ENCODE assay signal across 14 cellular contexts in the genomic region with DNA sequence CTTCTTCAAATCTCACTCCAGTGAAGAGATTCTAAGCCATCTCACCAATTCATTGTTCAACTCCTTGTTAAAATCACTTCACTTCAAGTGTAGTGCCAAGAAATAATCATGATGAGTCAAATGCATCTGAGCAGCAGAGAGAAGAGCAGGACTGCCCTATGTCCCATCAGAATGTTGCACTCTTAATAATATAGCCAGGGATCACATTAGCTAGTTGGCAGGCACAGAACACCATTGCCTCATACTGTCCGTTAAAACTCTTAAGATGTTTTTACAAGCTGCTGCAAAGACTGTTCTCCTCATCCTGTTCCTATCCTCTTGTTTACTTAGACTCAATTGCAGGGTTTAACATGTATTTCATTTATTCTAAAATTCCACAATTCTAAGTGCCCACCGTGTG.
A peak's percentile ranks its signal among the peaks of the same experiment; 100 is the strongest.
DNase-seq lines count a peak whose midpoint lies in the region; ATAC-seq, FAIRE-seq and TF ChIP-seq lines count a peak whose summit lies in the region.
"Had no signal": no experiment of that assay in that cellular context is flagged by ENCODE, and none has a peak within 500 bp of the region (broad histone marks: within the 10 kb centered on the region; RNA-seq: fewer than 3 reads in every experiment).

No MANE protein-coding gene starts in this region.

- 82 to 91% (median 85%) methylated on average over 2 of the region's 2 CpGs for WGBS in spleen, 5 donors

- intact Hi-C loops in left ventricle myocardium superior (cut with micrococcal nuclease) (no loop called here), spleen (cut with DNase I; ENCODE audit: low total_unique reads) (no loop called here), kidney (cut with DNase I) (no loop called here)

- no peak overlapping the region for H3K4me3 ChIP-seq in SJCRH30
- no peak overlapping the region for H3K4me3 ChIP-seq in spleen
- no peak overlapping the region for H3K4me3 ChIP-seq in kidney (ENCODE audit: low read length in 2 of 2)
- H3K4me3 ChIP-seq: dorsolateral prefrontal cortex had no signal

- H3K4me3 Mint-ChIP-seq in HFFc6: no peak overlapping the region
- H3K4me3 Mint-ChIP-seq: naive B cell had no signal

- H3K9me3 Mint-ChIP-seq in HFFc6: peaks cover 4% of the 10 kb centered on the region; the same call in 1 of the 2 replicates

- no peak for FAIRE-seq in kidney (lab: Jason Lieb, UNC)

- DNase-seq in HFFc6: peak; percentile 15
- peak; percentile 61 for DNase-seq in brain pericyte (ENCODE audit: low read depth, low spot score)
- DNase-seq in left ventricle myocardium superior: no peak
- peak; percentile 91 for DNase-seq in stromal cell of bone marrow (ENCODE audit: low read depth)
- DNase-seq in SJCRH30: no peak
- DNase-seq in effector CD8-positive, alpha-beta T cell (lab: John Stamatoyannopoulos, UW): no peak
- no peak for DNase-seq in spleen
- DNase-seq in kidney: no peak
- DNase-seq: activated T-cell treated with anti-CD3 and anti-CD28 coated beads for 4 hours, dorsolateral prefrontal cortex, MV-4-11, naive B cell, OCI-M1, retina had no signal

- H3K27ac ChIP-seq in SJCRH30 (no peak overlapping the region), spleen (no peak overlapping the region), kidney (ENCODE audit: low read depth in 2 of 2, low read length in 2 of 2) (no peak overlapping the region)
- H3K27ac ChIP-seq: dorsolateral prefrontal cortex had no signal

- H3K4me1 ChIP-seq in SJCRH30: no peaks in the 10 kb centered on the region
- no peaks in the 10 kb centered on the region for H3K4me1 ChIP-seq in spleen
- no peaks in the 10 kb centered on the region for H3K4me1 ChIP-seq in kidney (ENCODE audit: control insufficient read depth in 1 of 2, insufficient read depth in 1 of 2, low read depth in 1 of 2, low read length in 2 of 2)

- H3K36me3 Mint-ChIP-seq in HFFc6 (ENCODE audit: low read depth): no peaks in the 10 kb centered on the region
- H3K36me3 Mint-ChIP-seq: naive B cell had no signal

- H3K36me3 ChIP-seq in SJCRH30 (no peaks in the 10 kb centered on the region), spleen (no peaks in the 10 kb centered on the region), kidney (ENCODE audit: control insufficient read depth in 1 of 2, insufficient read depth in 2 of 2, low read length in 2 of 2) (no peaks in the 10 kb centered on the region)

- no peak overlapping the region for H3K9ac ChIP-seq in kidney (ENCODE audit: low read length in 2 of 2)

- TF ChIP-seq POLR2A in spleen (IDR thresholded peaks at IDR 0.05): no peak

- H3K27me3 ChIP-seq in SJCRH30 (no peaks in the 10 kb centered on the region), spleen (replicated peaks in 1 of 7) (no peaks in the 10 kb centered on the region)
- H3K27me3 ChIP-seq: dorsolateral prefrontal cortex had no signal

- H3K27ac Mint-ChIP-seq in HFFc6: no peak overlapping the region
- H3K27ac Mint-ChIP-seq: naive B cell had no signal

- peak; percentile 68 for ATAC-seq in left ventricle myocardium superior

- no peaks in the 10 kb centered on the region for H3K4me1 Mint-ChIP-seq in HFFc6 (ENCODE audit: low read depth)
- H3K4me1 Mint-ChIP-seq: naive B cell had no signal

- H3K9me3 ChIP-seq in SJCRH30 (replicated peaks) (no peaks in the 10 kb centered on the region), spleen (no peaks in the 10 kb centered on the region), kidney (ENCODE audit: control insufficient read depth in 1 of 2, low read length in 2 of 2) (no peaks in the 10 kb centered on the region)

- peaks cover 4% of the 10 kb centered on the region for H3K27me3 Mint-ChIP-seq in HFFc6 (ENCODE audit: insufficient read depth)

- TF ChIP-seq CTCF in HFFc6 (IDR thresholded peaks at IDR 0.05) (no peak), spleen (IDR thresholded peaks at IDR 0.05 in 8 of 11, conservative IDR thresholded peaks at IDR 0.05 in 3 of 11) (no peak), kidney (IDR thresholded peaks at IDR 0.05; ENCODE audit: borderline replicate concordance, extremely low read depth, insufficient read depth) (no peak)

Comparison
In these comparisons a context has a peak if more than half of its experiments do, and no peak if none do; other contexts are left out.
1. DNase-seq: peak in HFFc6 (single experiment), brain pericyte (single experiment) and stromal cell of bone marrow (single experiment); none in left ventricle myocardium superior (single experiment), SJCRH30 (0 of 2), effector CD8-positive, alpha-beta T cell (single experiment), spleen (single experiment) and kidney (single experiment).